In the genomic region with DNA sequence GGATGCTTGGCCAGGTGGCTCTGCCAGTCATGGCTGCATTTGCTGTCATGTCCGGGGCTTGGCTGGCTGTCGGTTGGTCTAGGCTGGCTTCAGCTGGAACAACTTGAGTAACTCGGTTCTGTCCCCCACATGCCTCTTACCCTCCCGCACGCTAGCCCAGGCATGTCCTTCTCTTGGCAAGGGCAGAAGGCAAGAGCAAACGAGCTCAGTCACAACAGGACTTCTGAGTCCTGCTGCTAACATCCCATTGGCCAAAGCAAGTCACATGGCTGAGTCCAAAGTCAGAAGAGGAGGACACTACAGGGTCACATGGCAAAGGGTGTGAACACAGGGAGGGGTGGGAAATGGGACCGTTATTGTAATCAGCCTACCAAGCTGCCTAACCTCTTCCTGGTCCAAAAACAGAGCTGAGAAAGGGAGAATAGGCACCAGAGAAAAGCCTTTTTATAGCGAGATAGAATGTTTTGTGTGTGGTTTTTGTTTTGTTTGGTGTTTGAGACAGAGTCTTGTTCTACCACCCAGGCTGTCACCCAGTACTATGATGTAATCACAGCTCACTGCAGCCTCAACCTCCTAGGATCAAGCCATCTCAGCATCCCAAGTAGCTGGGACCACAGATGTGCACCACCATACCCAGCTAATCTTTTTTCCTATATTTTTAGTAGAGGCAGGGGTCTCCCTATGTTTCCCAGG, we compare ENCODE assay signal across 8 cellular contexts.
DNase-seq lines count a peak whose midpoint lies in the region; ATAC-seq and TF ChIP-seq lines count a peak whose summit lies in the region.

No MANE protein-coding gene starts in this region.

- H3K79me2 ChIP-seq in mesendoderm (ENCODE audit: control insufficient read depth, insufficient read depth, low read length), result peaks cover 2% of the 10 kb centered on the region

- H2BK15ac ChIP-seq in mesendoderm (replicated peaks; ENCODE audit: low read depth), result no peak overlapping the region

- H3K18ac ChIP-seq in mesendoderm (ENCODE audit: low read length), result no peak overlapping the region

- no peak overlapping the region for H3K27ac ChIP-seq in colonic mucosa
- H3K27ac ChIP-seq in mesendoderm (ENCODE audit: low read depth, low read length), result no peak overlapping the region

- H2BK120ac ChIP-seq in mesendoderm (ENCODE audit: low read depth, low read length), result no peak overlapping the region

- H2BK5ac ChIP-seq in mesendoderm (ENCODE audit: low read length), result no peak overlapping the region

- intact Hi-C loops in colonic mucosa (cut with DNase I), result loop anchor here (10.0 kb wide), 1 partner anchor 55 kb away; no protein-coding TSS in a partner anchor

- no peak overlapping the region for H3K4me2 ChIP-seq in mesendoderm (ENCODE audit: low read length)

- no peak for TF ChIP-seq CTCF in colonic mucosa (IDR thresholded peaks at IDR 0.05)

- peak overlapping the region; percentile 38 for H3K4ac ChIP-seq in mesendoderm (ENCODE audit: low read depth, low read length)

- H3K9me3 ChIP-seq in colonic mucosa, result no peaks in the 10 kb centered on the region

- H3K27me3 ChIP-seq in colonic mucosa (no peaks in the 10 kb centered on the region), mesendoderm (ENCODE audit: insufficient read depth, low read length, poor library complexity) (no peaks in the 10 kb centered on the region)

- no peak overlapping the region for H2AK5ac ChIP-seq in mesendoderm (ENCODE audit: low read length)

- H3K79me1 ChIP-seq in mesendoderm (ENCODE audit: low read length), result peaks cover 4% of the 10 kb centered on the region

- DNase-seq in CMK (ENCODE audit: low read depth) (peak; percentile 76), LHCN-M2 (ENCODE audit: low read depth) (peak; percentile 49), colonic mucosa (peak; percentile 29), mesendoderm (peak; percentile 78), GM19238 (ENCODE audit: insufficient read length, low spot score) (no peak), kidney glomerular epithelial cell (lab: John Stamatoyannopoulos, UW) (no peak)

- H3K36me3 ChIP-seq in colonic mucosa (no peaks in the 10 kb centered on the region), mesendoderm (ENCODE audit: control insufficient read depth, insufficient read depth, low read length) (no peaks in the 10 kb centered on the region)

- no peak for ATAC-seq in HG02588 (IDR thresholded peaks at IDR 0.05; ENCODE audit: unreplicated experiment)
- ATAC-seq in GM19324 (IDR thresholded peaks at IDR 0.05; ENCODE audit: low FRiP score, unreplicated experiment), result no peak

- H4K8ac ChIP-seq in mesendoderm (ENCODE audit: low read depth, low read length), result no peak overlapping the region

- H4K5ac ChIP-seq in mesendoderm (ENCODE audit: low read length), result no peak overlapping the region

- WGBS in mesendoderm (ENCODE audit: extremely low coverage, insufficient coverage, low lambda C conversion rate), result no CpG with 5 or more reads among the region's 8 CpGs

- H3K4me1 ChIP-seq in colonic mucosa, result no peaks in the 10 kb centered on the region
- H3K4me1 ChIP-seq in mesendoderm (ENCODE audit: control insufficient read depth, low read depth, low read length), result peaks cover 6% of the 10 kb centered on the region

- H3K9ac ChIP-seq in colonic mucosa (ENCODE audit: low read depth in 2 of 2, low read length in 2 of 2) (no peak overlapping the region), mesendoderm (ENCODE audit: low read length) (no peak overlapping the region)

- no peak overlapping the region for H3K56ac ChIP-seq in mesendoderm (ENCODE audit: low read length)

- H3K4me3 ChIP-seq in colonic mucosa (no peak overlapping the region), mesendoderm (ENCODE audit: low read length) (no peak overlapping the region)

- no peak overlapping the region for H3K23ac ChIP-seq in mesendoderm (ENCODE audit: low read length)

Comparison
In these comparisons a context has a peak if more than half of its experiments do, and no peak if none do; other contexts are left out.
1. DNase-seq: peak in CMK (single experiment), LHCN-M2 (single experiment), colonic mucosa (single experiment) and mesendoderm (single experiment); none in GM19238 (single experiment) and kidney glomerular epithelial cell (single experiment).